Comparison of ENCODE assay signal across 22 cellular contexts in the genomic region with DNA sequence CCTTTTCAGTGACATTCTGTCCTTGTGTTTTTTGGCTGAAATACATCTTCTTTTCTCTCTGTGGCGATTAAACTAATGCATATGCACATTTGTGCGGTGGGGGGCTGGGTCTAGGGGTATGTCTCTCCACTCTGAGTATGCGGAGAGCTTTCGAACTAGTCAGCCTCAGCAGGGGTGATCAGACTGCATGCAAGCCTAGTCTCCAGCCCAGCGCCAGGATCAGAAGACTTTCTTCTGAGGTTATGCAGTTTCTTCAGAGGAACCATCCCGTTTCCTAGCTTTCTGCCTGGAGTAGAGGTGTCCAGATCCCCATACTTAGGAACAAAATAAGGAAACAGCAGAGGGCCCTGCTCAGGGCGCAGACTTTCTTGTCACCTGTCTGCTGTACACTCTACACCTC.
"Had no signal": no experiment of that assay in that cellular context is flagged by ENCODE, and none has a peak within 500 bp of the region (broad histone marks: within the 10 kb centered on the region; RNA-seq: fewer than 3 reads in every experiment).

No MANE protein-coding gene starts in this region.

- H3K27me3 ChIP-seq: ovary, right lobe of liver had no signal

- H3K9me3 ChIP-seq: gastrocnemius medialis, ovary, right lobe of liver had no signal

- H3K36me3 ChIP-seq: gastrocnemius medialis, ovary, right lobe of liver, tibial artery had no signal

- H3K27ac ChIP-seq: gastrocnemius medialis, ovary, right lobe of liver, tibial artery had no signal

- H3K4me2 ChIP-seq: smooth muscle cell had no signal

- H3K36me3 Mint-ChIP-seq: activated naive CD8-positive, alpha-beta T cell treated with anti-CD3 and anti-CD28 coated beads, Interleukin-2, amount 10 ng/mL, durations not matched to agents 7 days and 5 days; brain; memory B cell had no signal

- ATAC-seq: activated CD8-positive, alpha-beta T cell treated with anti-CD3 and anti-CD28 coated beads for 36 hours; activated T-helper 17 cell treated with anti-CD3 and anti-CD28 coated beads, Interleukin-2, amount 50 U/mL, for 72 hours; gastrocnemius medialis; left ventricle myocardium superior; naive thymus-derived CD8-positive, alpha-beta T cell; right lobe of liver had no signal

- H3K9me3 Mint-ChIP-seq: activated B cell treated with CpG ODN at 0.5 μM for 24 hours; activated CD8-positive, alpha-beta T cell treated with anti-CD3 and anti-CD28 coated beads for 36 hours; activated naive CD8-positive, alpha-beta T cell treated with anti-CD3 and anti-CD28 coated beads, Interleukin-2, amount 10 ng/mL, durations not matched to agents 7 days and 5 days; central memory CD8-positive, alpha-beta T cell had no signal

- H3K4me1 Mint-ChIP-seq: activated B cell treated with CpG ODN at 0.5 μM for 24 hours; activated T-helper 17 cell treated with anti-CD3 and anti-CD28 coated beads, Interleukin-2, amount 50 U/mL, for 72 hours; brain had no signal

- H3K4me3 Mint-ChIP-seq: activated B cell treated with CpG ODN at 0.5 μM for 24 hours; activated CD8-positive, alpha-beta T cell treated with anti-CD3 and anti-CD28 coated beads for 36 hours; activated naive CD8-positive, alpha-beta T cell treated with anti-CD3 and anti-CD28 coated beads, Interleukin-2, amount 10 ng/mL, durations not matched to agents 7 days and 5 days; activated T-helper 17 cell treated with anti-CD3 and anti-CD28 coated beads, Interleukin-2, amount 50 U/mL, for 72 hours; brain; central memory CD8-positive, alpha-beta T cell; memory B cell; naive thymus-derived CD8-positive, alpha-beta T cell had no signal

- H3K27ac Mint-ChIP-seq: activated B cell treated with CpG ODN at 0.5 μM for 24 hours; activated CD8-positive, alpha-beta T cell treated with anti-CD3 and anti-CD28 coated beads for 36 hours; activated naive CD8-positive, alpha-beta T cell treated with anti-CD3 and anti-CD28 coated beads, Interleukin-2, amount 10 ng/mL, durations not matched to agents 7 days and 5 days; activated T-helper 17 cell treated with anti-CD3 and anti-CD28 coated beads, Interleukin-2, amount 50 U/mL, for 72 hours; brain; memory B cell; naive thymus-derived CD8-positive, alpha-beta T cell had no signal

- H3K4me1 ChIP-seq: gastrocnemius medialis, right lobe of liver, tibial artery had no signal

- H3K4me3 ChIP-seq: gastrocnemius medialis, ovary, right lobe of liver, smooth muscle cell, tibial artery had no signal

- DNase-seq: activated B cell treated with CpG ODN at 0.5 μM for 24 hours; activated CD4-positive, alpha-beta T cell treated with anti-CD3 and anti-CD28 coated beads for 48 hours; activated CD8-positive, alpha-beta T cell treated with anti-CD3 and anti-CD28 coated beads for 36 hours; activated naive CD4-positive, alpha-beta T cell treated with Interleukin-2 at 50 U/mL for 16 hours; activated naive CD8-positive, alpha-beta T cell treated with anti-CD3 and anti-CD28 coated beads, Interleukin-2, amount 10 ng/mL, durations not matched to agents 7 days and 5 days; activated T-cell treated with anti-CD3 and anti-CD28 coated beads, Interleukin-2, amount 50 U/mL, for 1 hour; amygdala; cortex of kidney; gastrocnemius medialis; head of caudate nucleus; left ventricle myocardium superior; naive thymus-derived CD8-positive, alpha-beta T cell; ovary; right lobe of liver; stimulated activated CD4-positive, alpha-beta T cell treated with anti-CD3 and anti-CD28 coated beads, Interleukin-4, amount 100 ng/mL, for 4 hours; stimulated activated naive CD4-positive, alpha-beta T cell; tibial artery had no signal
